In genomic region chr18:63553117-63553516, GRCh38 we compare ENCODE assay signal across 11 cellular contexts. TPM values are rescaled to one million over a fixed set of nuclear protein-coding genes. Genes with fewer than 3 reads are reported as not detected.
DNase-seq lines count a peak whose midpoint lies in the region; ATAC-seq and TF ChIP-seq lines count a peak whose summit lies in the region.
"Had no signal": no experiment of that assay in that cellular context is flagged by ENCODE, and none has a peak within 500 bp of the region (broad histone marks: within the 10 kb centered on the region; RNA-seq: fewer than 3 reads in every experiment).

No MANE protein-coding gene starts in this region.

- H3K27ac Mint-ChIP-seq in T-helper 17 cell: no peak overlapping the region
- H3K27ac Mint-ChIP-seq: naive B cell had no signal

- TF ChIP-seq POLR2A in NB4 (IDR thresholded peaks at IDR 0.05; ENCODE audit: extremely low read depth, insufficient read length): no peak

- H3K27me3 ChIP-seq in BE2C: no peaks in the 10 kb centered on the region

- H3K36me3 Mint-ChIP-seq in T-helper 17 cell (ENCODE audit: low read depth): no peaks in the 10 kb centered on the region
- H3K36me3 Mint-ChIP-seq: naive B cell had no signal

- no peak overlapping the region for H3K4me3 Mint-ChIP-seq in T-helper 17 cell
- H3K4me3 Mint-ChIP-seq: naive B cell had no signal

- H3K4me1 ChIP-seq in BE2C: no peaks in the 10 kb centered on the region

- TF ChIP-seq CTCF in NB4 (IDR thresholded peaks at IDR 0.05; ENCODE audit: low read depth, low read length): no peak
- TF ChIP-seq CTCF in epithelial cell of proximal tubule (conservative IDR thresholded peaks at IDR 0.05; ENCODE audit: low read depth, low read length): no peak
- no peak for TF ChIP-seq CTCF in BE2C (IDR thresholded peaks at IDR 0.05; ENCODE audit: low read depth, low read length)

- H3K9me3 ChIP-seq in BE2C: no peaks in the 10 kb centered on the region
- no peaks in the 10 kb centered on the region for H3K9me3 ChIP-seq in T-helper 17 cell (ENCODE audit: control insufficient read depth, low read length, poor library complexity, severe bottlenecking)

- no peaks in the 10 kb centered on the region for H3K4me1 Mint-ChIP-seq in T-helper 17 cell
- H3K4me1 Mint-ChIP-seq: naive B cell had no signal

- no peaks in the 10 kb centered on the region for H3K36me3 ChIP-seq in BE2C

- H3K27me3 Mint-ChIP-seq in T-helper 17 cell: peaks cover 15% of the 10 kb centered on the region

- peak; percentile 23 for DNase-seq in Ammon's horn (ENCODE audit: low spot score)
- peak; percentile 87 for DNase-seq in NB4 (ENCODE audit: low read depth)
- DNase-seq in epithelial cell of proximal tubule (ENCODE audit: low read depth): peak; percentile 84
- DNase-seq in non-pigmented ciliary epithelial cell (ENCODE audit: low read depth): peak; percentile 59
- no peak for DNase-seq in BE2C
- DNase-seq in DMS79 treated with DMSO at 0.1 percent for 48 hours (lab: John Stamatoyannopoulos, UW): no peak
- DNase-seq in T-helper 17 cell: no peak
- no peak for DNase-seq in SHP77 treated with DMSO at 0.1 percent for 48 hours (lab: John Stamatoyannopoulos, UW)
- DNase-seq: effector CD8-positive, alpha-beta T cell; naive B cell; NCI-H774 had no signal

- no peak for ATAC-seq in T-helper 17 cell

- H3K4me3 ChIP-seq in NB4 (ENCODE audit: low read depth, low read length) (no peak overlapping the region), epithelial cell of proximal tubule (ENCODE audit: low read depth, low read length) (no peak overlapping the region), BE2C (ENCODE audit: low read depth, low read length) (no peak overlapping the region)

RNA-seq across cellular contexts. Expression of gene SERPINB12, which starts 10.9 kb away (rescaled TPM):
- total RNA-seq in epithelial cell of proximal tubule (not detected in 2 replicates), T-helper 17 cell (not detected)
- not detected for polyA plus RNA-seq in BE2C (2012; ENCODE audit: insufficient read depth, insufficient read length, low read depth)

RNA-seq across cellular contexts. Expression of gene SERPINB13, which starts 34.0 kb away (rescaled TPM):
- total RNA-seq in epithelial cell of proximal tubule: not detected in 2 replicates
- not detected for polyA plus RNA-seq in BE2C (2012; ENCODE audit: insufficient read depth, insufficient read length, low read depth)
- total RNA-seq in T-helper 17 cell: not detected

Comparison
In these comparisons a context has a peak if more than half of its experiments do, and no peak if none do; other contexts are left out.
1. DNase-seq: peak in Ammon's horn (single experiment), NB4 (single experiment), epithelial cell of proximal tubule (single experiment) and non-pigmented ciliary epithelial cell (single experiment); none in BE2C (single experiment), DMS79 treated with DMSO at 0.1 percent for 48 hours (single experiment), T-helper 17 cell (0 of 3) and SHP77 treated with DMSO at 0.1 percent for 48 hours (single experiment).